8 cellular contexts compared by ENCODE assay signal in the genomic region with DNA sequence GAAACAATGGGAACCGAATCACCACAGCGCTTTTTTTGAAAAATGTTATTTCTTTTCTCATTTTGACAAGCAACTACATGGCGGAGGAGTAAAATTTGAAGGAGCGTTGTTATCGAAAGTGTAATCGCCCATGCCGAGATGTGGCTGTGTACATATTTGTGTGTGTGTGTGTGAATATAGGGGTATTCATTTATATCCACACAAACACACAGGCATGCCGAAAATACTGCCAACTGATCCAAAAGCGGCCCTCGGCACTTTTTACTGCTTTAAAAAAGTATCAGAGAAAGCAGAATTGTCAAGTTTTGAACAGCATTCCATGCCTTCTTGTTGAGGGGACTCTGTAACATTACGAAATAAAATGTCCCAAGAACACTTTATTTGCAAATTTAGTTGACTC. TPM values are rescaled to one million over a fixed set of nuclear protein-coding genes. Genes with fewer than 3 reads are reported as not detected.
DNase-seq lines count a peak whose midpoint lies in the region; ATAC-seq and TF ChIP-seq lines count a peak whose summit lies in the region.

No MANE protein-coding gene starts in this region.

- POLR2A ChIA-PET in HEK293T (lab: Yijun Ruan, JAX): interaction anchor here (1.3 to 1.8 kb wide), 2 partner anchors 28 to 52 kb away, joined by 5 to 6 read pairs; no protein-coding TSS in a partner anchor

- H3K9me3 Mint-ChIP-seq in activated naive CD4-positive, alpha-beta T cell treated with anti-CD3 and anti-CD28 coated beads, Interleukin-2, amount 50 U/mL, for 24 hours: peaks cover 5% of the 10 kb centered on the region

- H3K27me3 ChIP-seq in body of pancreas (no peaks in the 10 kb centered on the region), upper lobe of left lung (no peaks in the 10 kb centered on the region)

- H3K36me3 ChIP-seq in body of pancreas (replicated peaks in 1 of 2; ENCODE audit: insufficient read depth in 1 of 2, low read depth in 2 of 2) (no peaks in the 10 kb centered on the region), upper lobe of left lung (no peaks in the 10 kb centered on the region)

- peaks cover 32% of the 10 kb centered on the region for H3K27me3 Mint-ChIP-seq in activated naive CD4-positive, alpha-beta T cell treated with anti-CD3 and anti-CD28 coated beads, Interleukin-2, amount 50 U/mL, for 24 hours

- DNase-seq in activated naive CD4-positive, alpha-beta T cell treated with anti-CD3 and anti-CD28 coated beads, Interleukin-2, amount 50 U/mL, for 16 hours: no peak
- DNase-seq in body of pancreas (peak in 2 of 4 donors; percentile 4 to 21), medulla oblongata (ENCODE audit: extremely low spot score) (peak; percentile 45), upper lobe of left lung (no peak), epidermal melanocyte (ENCODE audit: insufficient read length, low spot score) (no peak), NCI-H2029 treated with DMSO at 0.1 percent for 48 hours (lab: John Stamatoyannopoulos, UW) (no peak), HEK293T (ENCODE audit: extremely low spot score) (no peak)

- H3K4me3 ChIP-seq in body of pancreas (peak overlapping the region; percentile 70 to 93), upper lobe of left lung (peak overlapping the region; percentile 66 to 82 (median 75))

- H3K4me1 Mint-ChIP-seq in activated naive CD4-positive, alpha-beta T cell treated with anti-CD3 and anti-CD28 coated beads, Interleukin-2, amount 50 U/mL, for 24 hours: peaks cover 13% of the 10 kb centered on the region

- TF ChIP-seq POLR2A in body of pancreas (IDR thresholded peaks at IDR 0.05) (no peak), upper lobe of left lung (IDR thresholded peaks at IDR 0.05) (no peak)

- CTCF ChIA-PET in HEK293T (lab: Yijun Ruan, JAX): no interaction called here

- H3K4me3 Mint-ChIP-seq in activated naive CD4-positive, alpha-beta T cell treated with anti-CD3 and anti-CD28 coated beads, Interleukin-2, amount 50 U/mL, for 24 hours: peak overlapping the region; percentile 82

- no peaks in the 10 kb centered on the region for H3K36me3 Mint-ChIP-seq in activated naive CD4-positive, alpha-beta T cell treated with anti-CD3 and anti-CD28 coated beads, Interleukin-2, amount 50 U/mL, for 24 hours

- intact Hi-C loops in body of pancreas (cut with DNase I): no loop called here

- peaks cover 21% of the 10 kb centered on the region for H3K4me1 ChIP-seq in body of pancreas
- H3K4me1 ChIP-seq in upper lobe of left lung: peaks cover 0 to 23% (median 4%) of the 10 kb centered on the region in 4 donors

- no peak overlapping the region for H3K27ac Mint-ChIP-seq in activated naive CD4-positive, alpha-beta T cell treated with anti-CD3 and anti-CD28 coated beads, Interleukin-2, amount 50 U/mL, for 24 hours

- H3K27ac ChIP-seq in body of pancreas (peak overlapping the region; percentile 62 to 84 (median 78)), upper lobe of left lung (peak overlapping the region; percentile 60 to 89 (median 82))

- WGBS in body of pancreas, 2 donors: 0 to 1% methylated on average over 11 of the region's 11 CpGs
- WGBS in upper lobe of left lung, 2 donors: 1% methylated on average over 11 of the region's 11 CpGs

- ATAC-seq in body of pancreas (no peak), upper lobe of left lung (ENCODE audit: low FRiP score in 2 of 2) (no peak)

- H3K9me3 ChIP-seq in body of pancreas: no peaks in the 10 kb centered on the region
- no peaks in the 10 kb centered on the region for H3K9me3 ChIP-seq in upper lobe of left lung

- TF ChIP-seq CTCF in body of pancreas (IDR thresholded peaks at IDR 0.05) (no peak), upper lobe of left lung (IDR thresholded peaks at IDR 0.05) (no peak)

- TF ChIP-seq EP300 in upper lobe of left lung (IDR thresholded peaks at IDR 0.05): no peak

TF ChIP-seq in HEK293T, 16 proteins besides CTCF, POLR2A, EP300 and RAD21:
- TF ChIP-seq ELF4 (IDR thresholded peaks at IDR 0.05) (no peak), SUZ12 (IDR thresholded peaks at IDR 0.05) (no peak), ARNT (IDR thresholded peaks at IDR 0.05) (no peak), FOXA1 (IDR thresholded peaks at IDR 0.05) (no peak), HDGF (IDR thresholded peaks at IDR 0.05; ENCODE audit: borderline replicate concordance) (no peak), CTBP1 (IDR thresholded peaks at IDR 0.05; ENCODE audit: borderline replicate concordance) (no peak), NFRKB (IDR thresholded peaks at IDR 0.05) (no peak), L3MBTL2 (conservative IDR thresholded peaks at IDR 0.05) (no peak)
- TF ChIP-seq, protein P1, sequence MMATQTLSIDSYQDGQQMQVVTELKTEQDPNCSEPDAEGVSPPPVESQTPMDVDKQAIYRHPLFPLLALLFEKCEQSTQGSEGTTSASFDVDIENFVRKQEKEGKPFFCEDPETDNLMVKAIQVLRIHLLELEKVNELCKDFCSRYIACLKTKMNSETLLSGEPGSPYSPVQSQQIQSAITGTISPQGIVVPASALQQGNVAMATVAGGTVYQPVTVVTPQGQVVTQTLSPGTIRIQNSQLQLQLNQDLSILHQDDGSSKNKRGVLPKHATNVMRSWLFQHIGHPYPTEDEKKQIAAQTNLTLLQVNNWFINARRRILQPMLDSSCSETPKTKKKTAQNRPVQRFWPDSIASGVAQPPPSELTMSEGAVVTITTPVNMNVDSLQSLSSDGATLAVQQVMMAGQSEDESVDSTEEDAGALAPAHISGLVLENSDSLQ (IDR thresholded peaks at IDR 0.05): no peak

RNA-seq across cellular contexts. Expression of a gene that starts 1.1 kb away (rescaled TPM):
- total RNA-seq in body of pancreas (100 to 1,000 TPM in 1 of 2 donors, 10 to 100 TPM in 1; 83.1 to 111 TPM), upper lobe of left lung (10 to 100 TPM; 17.8 to 59.6 (median 38.3) TPM)
